Comparison of ENCODE assay signal across 8 cellular contexts in the genomic region with DNA sequence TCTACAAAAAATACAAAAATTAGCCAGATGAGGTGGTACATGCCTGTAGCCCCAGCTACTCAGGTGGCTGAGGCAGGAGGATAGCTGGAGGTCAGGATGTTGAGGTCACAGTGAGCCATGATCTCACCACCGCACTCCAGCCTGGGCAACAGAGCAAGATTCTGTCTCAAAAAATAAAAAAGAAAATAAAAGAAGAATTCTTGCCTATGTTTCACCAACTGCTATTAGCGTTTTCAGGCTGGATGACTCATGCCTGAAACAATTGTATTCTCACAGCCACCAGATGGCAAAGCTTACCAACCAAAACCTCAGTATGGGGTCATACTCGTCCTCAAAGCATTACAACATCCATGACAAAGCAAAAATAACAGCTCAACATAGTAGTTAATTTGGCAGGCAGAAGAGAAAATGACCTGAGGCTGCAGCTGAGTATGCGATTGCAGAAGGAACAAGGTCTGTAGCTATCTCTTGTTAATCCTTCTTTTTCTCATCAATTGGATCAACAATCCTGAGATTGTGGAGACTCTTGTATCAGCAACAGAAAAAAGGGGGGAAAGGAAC. TPM values are rescaled to one million over a fixed set of nuclear protein-coding genes. Genes with fewer than 3 reads are reported as not detected.
A peak's percentile ranks its signal among the peaks of the same experiment; 100 is the strongest.
DNase-seq lines count a peak whose midpoint lies in the region; ATAC-seq, FAIRE-seq and TF ChIP-seq lines count a peak whose summit lies in the region.

No MANE protein-coding gene starts in this region.

- no peaks in the 10 kb centered on the region for H3K9me3 ChIP-seq in pancreas

- WGBS in pancreas, 2 donors: 47% methylated on average over 4 of the region's 4 CpGs

- no peak overlapping the region for H3K27ac ChIP-seq in pancreas

- H3K4me3 ChIP-seq in pancreas: no peak overlapping the region

- H3K9me3 Mint-ChIP-seq in activated naive CD4-positive, alpha-beta T cell treated with anti-CD3 and anti-CD28 coated beads, Interleukin-2, amount 50 U/mL, for 72 hours: no peaks in the 10 kb centered on the region

- intact Hi-C loops in pancreas (cut with DNase I) (no loop called here), posterior vena cava (cut with DNase I) (no loop called here)

- FAIRE-seq in G401.6 (lab: Jason Lieb, UNC) (peak; percentile 19), pancreas (lab: Jason Lieb, UNC) (no peak)

- peak; percentile 68 for ATAC-seq in HG02973 (IDR thresholded peaks at IDR 0.05; ENCODE audit: unreplicated experiment)
- peak; percentile 93 to 96 for ATAC-seq in activated naive CD4-positive, alpha-beta T cell treated with anti-CD3 and anti-CD28 coated beads, Interleukin-2, amount 50 U/mL, for 72 hours
- peak; percentile 74 to 98 (median 90) for ATAC-seq in pancreas
- no peak for ATAC-seq in HG03108 (IDR thresholded peaks at IDR 0.05; ENCODE audit: unreplicated experiment)

- H3K27ac Mint-ChIP-seq in activated naive CD4-positive, alpha-beta T cell treated with anti-CD3 and anti-CD28 coated beads, Interleukin-2, amount 50 U/mL, for 72 hours: peak overlapping the region; percentile 90 to 96

- H3K27me3 ChIP-seq in pancreas: no peaks in the 10 kb centered on the region

- H3K36me3 Mint-ChIP-seq in activated naive CD4-positive, alpha-beta T cell treated with anti-CD3 and anti-CD28 coated beads, Interleukin-2, amount 50 U/mL, for 72 hours: peaks cover 4 to 5% of the 10 kb centered on the region in 2 donors

- no peak for TF ChIP-seq CTCF in pancreas (IDR thresholded peaks at IDR 0.05)

- peaks cover 0 to 3% (median 0%) of the 10 kb centered on the region in 3 donors for H3K4me1 ChIP-seq in pancreas

- peaks cover 0 to 26% (median 5%) of the 10 kb centered on the region in 3 donors for H3K36me3 ChIP-seq in pancreas

- DNase-seq in NCI-H82 treated with DMSO at 0.1 percent for 48 hours (lab: John Stamatoyannopoulos, UW; ENCODE audit: unreplicated experiment) (peak; percentile 33), glomerular visceral epithelial cell (ENCODE audit: extremely low spot score) (peak; percentile 90), pancreas (peak in 2 of 6 donors; percentile 5 to 33), posterior vena cava (ENCODE audit: low spot score) (no peak)
- DNase-seq in activated naive CD4-positive, alpha-beta T cell treated with anti-CD3 and anti-CD28 coated beads, Interleukin-2, amount 50 U/mL, for 72 hours (ENCODE audit: low spot score in 2 of 2): peak in 1 of 2 donors; percentile 27

RNA-seq across cellular contexts. Expression of a gene that starts 52.2 kb away (rescaled TPM):
- total RNA-seq in activated naive CD4-positive, alpha-beta T cell treated with anti-CD3 and anti-CD28 coated beads, Interleukin-2, amount 50 U/mL, for 72 hours: 10 to 100 TPM; 24.0 to 35.9 TPM
- total RNA-seq in pancreas: 10 to 100 TPM; 12.6 to 31.8 (median 15.2) TPM
- polyA plus RNA-seq in pancreas: 10 to 100 TPM; 12.4 to 19.0 TPM
- 10 to 100 TPM; 30.5 to 35.7 TPM for total RNA-seq in posterior vena cava
